11 cellular contexts compared by ENCODE assay signal in the genomic region with DNA sequence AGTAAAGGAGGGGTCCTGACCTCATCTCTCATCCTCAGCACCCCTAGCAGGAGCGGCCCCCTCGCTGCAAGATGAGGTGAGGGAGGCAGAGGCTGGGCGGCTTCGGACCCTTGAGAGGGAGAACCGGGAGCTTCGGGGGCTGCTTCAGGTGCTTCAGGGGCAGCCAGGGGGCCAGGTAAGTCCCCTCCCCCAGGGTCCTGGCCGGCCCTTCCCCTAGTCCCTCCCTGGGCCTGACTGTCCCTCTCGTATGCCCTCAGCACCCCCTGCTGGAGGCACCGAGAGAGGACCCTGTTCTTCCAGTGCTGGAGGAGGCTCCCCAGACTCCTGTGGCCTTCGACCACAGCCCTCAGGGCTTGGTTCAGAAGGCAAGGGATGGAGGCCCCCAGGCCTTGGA. TPM values are rescaled to one million over a fixed set of nuclear protein-coding genes. Genes with fewer than 3 reads are reported as not detected.
A peak's percentile ranks its signal among the peaks of the same experiment; 100 is the strongest.
DNase-seq lines count a peak whose midpoint lies in the region; FAIRE-seq and TF ChIP-seq lines count a peak whose summit lies in the region.
"Had no signal": no experiment of that assay in that cellular context is flagged by ENCODE, and none has a peak within 500 bp of the region (broad histone marks: within the 10 kb centered on the region; RNA-seq: fewer than 3 reads in every experiment).

No MANE protein-coding gene starts in this region.

- TF ChIP-seq CTCF in BE2C (IDR thresholded peaks at IDR 0.05; ENCODE audit: low read depth, low read length) (peak; percentile 27), GM12874 (IDR thresholded peaks at IDR 0.05; ENCODE audit: insufficient read depth, low read depth, low read length) (peak; percentile 47; the same call in 1 of the 2 replicates), keratinocyte (optimal IDR thresholded peaks at IDR 0.05 in 1 of 3, IDR thresholded peaks at IDR 0.05 in 1 of 3, conservative IDR thresholded peaks at IDR 0.05 in 1 of 3; ENCODE audit: extremely low read depth in 1 of 3, insufficient read depth in 2 of 3, low read length in 3 of 3) (peak; percentile 35 to 74 (median 63))

- H3K9me3 ChIP-seq in BE2C, result no peaks in the 10 kb centered on the region
- H3K9me3 ChIP-seq in keratinocyte (ENCODE audit: control insufficient read depth, low read depth, low read length), result no peaks in the 10 kb centered on the region
- H3K9me3 ChIP-seq in effector memory CD4-positive, alpha-beta T cell (ENCODE audit: control insufficient read depth, low read length), result no peaks in the 10 kb centered on the region

- no peak for FAIRE-seq in keratinocyte (lab: Jason Lieb, UNC)
- FAIRE-seq: HTR-8/SVneo had no signal

- H3K79me2 ChIP-seq in keratinocyte (ENCODE audit: control insufficient read depth, insufficient read depth, low read length), result no peaks in the 10 kb centered on the region

- DNase-seq in BE2C (no peak), UCSD-AML1 (lab: John Stamatoyannopoulos, UW; ENCODE audit: unreplicated experiment) (peak; percentile 40), keratinocyte (ENCODE audit: low read depth, low spot score) (no peak), T-helper 1 cell (no peak), kidney glomerular epithelial cell (lab: John Stamatoyannopoulos, UW) (no peak)
- no peak for DNase-seq in stimulated activated CD4-positive, alpha-beta T cell treated with anti-CD3 and anti-CD28 coated beads, Interleukin-1b, Interleukin-23, amount 100 ng/mL, for 48 hours
- DNase-seq in effector memory CD4-positive, alpha-beta T cell, result no peak
- DNase-seq: activated naive CD4-positive, alpha-beta T cell treated with Interleukin-2 at 50 U/mL for 16 hours had no signal

- H3K4me1 ChIP-seq in BE2C (no peaks in the 10 kb centered on the region), keratinocyte (ENCODE audit: control insufficient read depth, extremely low read depth, insufficient read depth, low read length) (peaks cover 28% of the 10 kb centered on the region)
- peaks cover 31% of the 10 kb centered on the region for H3K4me1 ChIP-seq in effector memory CD4-positive, alpha-beta T cell (ENCODE audit: control insufficient read depth, insufficient read depth, low read length, poor library complexity, severe bottlenecking)

- dilution Hi-C loops in keratinocyte (cut with MboI; ENCODE audit: extremely low pct_ligation_motif_present, low sequenced_read_pairs), result no loop called here

- H3K9ac ChIP-seq in keratinocyte (ENCODE audit: control insufficient read depth, extremely low read depth, insufficient read depth, low read length), result no peak overlapping the region

- H3K36me3 ChIP-seq in BE2C (no peaks in the 10 kb centered on the region), keratinocyte (ENCODE audit: control insufficient read depth in 2 of 2, extremely low read depth in 1 of 2, insufficient read depth in 2 of 2, low read length in 2 of 2) (no peaks in the 10 kb centered on the region)
- peaks cover 37% of the 10 kb centered on the region for H3K36me3 ChIP-seq in effector memory CD4-positive, alpha-beta T cell (ENCODE audit: control insufficient read depth, insufficient read depth, low read length)

- H3K4me3 ChIP-seq in BE2C (ENCODE audit: low read depth, low read length) (no peak overlapping the region), keratinocyte (ENCODE audit: control insufficient read depth in 2 of 3, extremely low read depth in 1 of 3, insufficient read depth in 2 of 3, low read depth in 1 of 3, low read length in 3 of 3) (no peak overlapping the region)
- H3K4me3 ChIP-seq in effector memory CD4-positive, alpha-beta T cell (ENCODE audit: insufficient read depth, low read depth, low read length, poor library complexity, severe bottlenecking), result no peak overlapping the region
- H3K4me3 ChIP-seq: SK-N-MC had no signal

- no peak overlapping the region for H3K27ac ChIP-seq in keratinocyte (ENCODE audit: control insufficient read depth, insufficient read depth, low read length)
- H3K27ac ChIP-seq in effector memory CD4-positive, alpha-beta T cell (ENCODE audit: insufficient read depth, low read length, poor library complexity, severe bottlenecking), result no peak overlapping the region
- H3K27ac ChIP-seq: SK-N-MC had no signal

- no peaks in the 10 kb centered on the region for H3K27me3 ChIP-seq in BE2C
- no peaks in the 10 kb centered on the region for H3K27me3 ChIP-seq in keratinocyte (ENCODE audit: control insufficient read depth, extremely low read depth, insufficient read depth, low read length)
- H3K27me3 ChIP-seq in effector memory CD4-positive, alpha-beta T cell (replicated peaks; ENCODE audit: control insufficient read depth, insufficient read depth, low read length, poor library complexity, severe bottlenecking), result no peaks in the 10 kb centered on the region

- no peaks in the 10 kb centered on the region for H3K9me1 ChIP-seq in keratinocyte (ENCODE audit: control insufficient read depth, extremely low read depth, insufficient read depth, low read length)

- no peak overlapping the region for H3K4me2 ChIP-seq in keratinocyte (ENCODE audit: control insufficient read depth, extremely low read depth, insufficient read depth, low read depth, low read length)

- no peak overlapping the region for H2AFZ ChIP-seq in keratinocyte (ENCODE audit: control insufficient read depth, low read length)

- H4K20me1 ChIP-seq in keratinocyte (ENCODE audit: control insufficient read depth, extremely low read depth, insufficient read depth, low read length), result no peaks in the 10 kb centered on the region

RNA-seq across cellular contexts. Expression of gene CCDC88B, which starts 3.7 kb away (rescaled TPM):
- polyA plus RNA-seq in BE2C (2012; ENCODE audit: insufficient read depth, insufficient read length, low read depth), result 1.4 TPM
- polyA plus RNA-seq in keratinocyte, result 2.9 to 5.3 TPM (median 3.7 TPM) in 3 replicates
- polyA plus RNA-seq in keratinocyte (2011; ENCODE audit: low read depth), result 0.54 TPM
- 0.83 and 2.4 TPM in 2 replicates for polyA plus RNA-seq in keratinocyte (2011; cell fraction: cytosol; rRNA removed)
- polyA plus RNA-seq in keratinocyte (2011; cell fraction: nucleus; rRNA removed), result 12.0 and 18.8 TPM in 2 replicates
- polyA plus RNA-seq in keratinocyte (2012; ENCODE audit: low replicate concordance), result 1.0 and 5.5 TPM in 2 replicates
- polyA minus RNA-seq in keratinocyte, result 1.9 to 3.3 TPM (median 2.4 TPM) in 3 replicates
- 2.9 TPM for polyA minus RNA-seq in keratinocyte (2011; cell fraction: cytosol; rRNA and poly(A)+ RNA removed)
- 2.1 and 3.0 TPM in 2 replicates for polyA minus RNA-seq in keratinocyte (2011; cell fraction: nucleus; rRNA and poly(A)+ RNA removed)

RNA-seq across cellular contexts. Expression of gene RPS6KA4, which starts 15.2 kb away (rescaled TPM):
- polyA plus RNA-seq in BE2C (2012; ENCODE audit: insufficient read depth, insufficient read length, low read depth), result 33.0 TPM
- 46.5 to 62.7 TPM (median 52.4 TPM) in 3 replicates for polyA plus RNA-seq in keratinocyte
- polyA plus RNA-seq in keratinocyte (2011; ENCODE audit: low read depth), result 19.1 TPM
- 28.5 and 47.0 TPM in 2 replicates for polyA plus RNA-seq in keratinocyte (2011; cell fraction: cytosol; rRNA removed)
- 62.1 and 78.3 TPM in 2 replicates for polyA plus RNA-seq in keratinocyte (2011; cell fraction: nucleus; rRNA removed)
- polyA plus RNA-seq in keratinocyte (2012; ENCODE audit: low replicate concordance), result 27.9 and 94.1 TPM in 2 replicates
- polyA minus RNA-seq in keratinocyte, result 57.2 to 88.9 TPM (median 85.7 TPM) in 3 replicates
- 128 TPM for polyA minus RNA-seq in keratinocyte (2011; cell fraction: cytosol; rRNA and poly(A)+ RNA removed)
- polyA minus RNA-seq in keratinocyte (2011; cell fraction: nucleus; rRNA and poly(A)+ RNA removed), result 74.3 and 75.5 TPM in 2 replicates

RNA-seq across cellular contexts. Expression of gene PRDX5, which starts 25.8 kb away (rescaled TPM):
- 187 TPM for polyA plus RNA-seq in BE2C (2012; ENCODE audit: insufficient read depth, insufficient read length, low read depth)
- 590 to 817 TPM (median 591 TPM) in 3 replicates for polyA plus RNA-seq in keratinocyte
- polyA plus RNA-seq in keratinocyte (2011; ENCODE audit: low read depth), result 124 TPM
- 440 and 697 TPM in 2 replicates for polyA plus RNA-seq in keratinocyte (2011; cell fraction: cytosol; rRNA removed)
- 319 and 355 TPM in 2 replicates for polyA plus RNA-seq in keratinocyte (2011; cell fraction: nucleus; rRNA removed)
- polyA plus RNA-seq in keratinocyte (2012; ENCODE audit: low replicate concordance), result 463 and 515 TPM in 2 replicates
- 146 to 217 TPM (median 180 TPM) in 3 replicates for polyA minus RNA-seq in keratinocyte
- 299 TPM for polyA minus RNA-seq in keratinocyte (2011; cell fraction: cytosol; rRNA and poly(A)+ RNA removed)
- polyA minus RNA-seq in keratinocyte (2011; cell fraction: nucleus; rRNA and poly(A)+ RNA removed), result 43.8 and 51.7 TPM in 2 replicates

RNA-seq across cellular contexts. Expression of gene TRMT112, which starts 26.4 kb away (rescaled TPM):
- polyA plus RNA-seq in BE2C (2012; ENCODE audit: insufficient read depth, insufficient read length, low read depth), result 825 TPM
- polyA plus RNA-seq in keratinocyte, result 238 to 408 TPM (median 297 TPM) in 3 replicates
- polyA plus RNA-seq in keratinocyte (2011; ENCODE audit: low read depth), result 46.0 TPM
- polyA plus RNA-seq in keratinocyte (2011; cell fraction: cytosol; rRNA removed), result 221 and 340 TPM in 2 replicates
- polyA plus RNA-seq in keratinocyte (2011; cell fraction: nucleus; rRNA removed), result 140 and 145 TPM in 2 replicates
- polyA plus RNA-seq in keratinocyte (2012; ENCODE audit: low replicate concordance), result 333 and 344 TPM in 2 replicates
- polyA minus RNA-seq in keratinocyte, result 54.1 to 102 TPM (median 58.6 TPM) in 3 replicates
- 173 TPM for polyA minus RNA-seq in keratinocyte (2011; cell fraction: cytosol; rRNA and poly(A)+ RNA removed)
- 23.8 and 26.3 TPM in 2 replicates for polyA minus RNA-seq in keratinocyte (2011; cell fraction: nucleus; rRNA and poly(A)+ RNA removed)

RNA-seq across cellular contexts. Expression of gene ESRRA, which starts 38.4 kb away (rescaled TPM):
- polyA plus RNA-seq in BE2C (2012; ENCODE audit: insufficient read depth, insufficient read length, low read depth), result 45.7 TPM
- polyA plus RNA-seq in keratinocyte, result 20.8 to 33.9 TPM (median 25.9 TPM) in 3 replicates
- polyA plus RNA-seq in keratinocyte (2011; ENCODE audit: low read depth), result 6.2 TPM
- polyA plus RNA-seq in keratinocyte (2011; cell fraction: cytosol; rRNA removed), result 13.5 and 32.9 TPM in 2 replicates
- 26.2 and 37.4 TPM in 2 replicates for polyA plus RNA-seq in keratinocyte (2011; cell fraction: nucleus; rRNA removed)
- polyA plus RNA-seq in keratinocyte (2012; ENCODE audit: low replicate concordance), result 31.4 and 31.7 TPM in 2 replicates
- polyA minus RNA-seq in keratinocyte, result 9.4 to 20.5 TPM (median 17.5 TPM) in 3 replicates
- 58.5 TPM for polyA minus RNA-seq in keratinocyte (2011; cell fraction: cytosol; rRNA and poly(A)+ RNA removed)
- 18.3 and 22.3 TPM in 2 replicates for polyA minus RNA-seq in keratinocyte (2011; cell fraction: nucleus; rRNA and poly(A)+ RNA removed)
